ENCODE assay signal across 8 cellular contexts in the genomic region with DNA sequence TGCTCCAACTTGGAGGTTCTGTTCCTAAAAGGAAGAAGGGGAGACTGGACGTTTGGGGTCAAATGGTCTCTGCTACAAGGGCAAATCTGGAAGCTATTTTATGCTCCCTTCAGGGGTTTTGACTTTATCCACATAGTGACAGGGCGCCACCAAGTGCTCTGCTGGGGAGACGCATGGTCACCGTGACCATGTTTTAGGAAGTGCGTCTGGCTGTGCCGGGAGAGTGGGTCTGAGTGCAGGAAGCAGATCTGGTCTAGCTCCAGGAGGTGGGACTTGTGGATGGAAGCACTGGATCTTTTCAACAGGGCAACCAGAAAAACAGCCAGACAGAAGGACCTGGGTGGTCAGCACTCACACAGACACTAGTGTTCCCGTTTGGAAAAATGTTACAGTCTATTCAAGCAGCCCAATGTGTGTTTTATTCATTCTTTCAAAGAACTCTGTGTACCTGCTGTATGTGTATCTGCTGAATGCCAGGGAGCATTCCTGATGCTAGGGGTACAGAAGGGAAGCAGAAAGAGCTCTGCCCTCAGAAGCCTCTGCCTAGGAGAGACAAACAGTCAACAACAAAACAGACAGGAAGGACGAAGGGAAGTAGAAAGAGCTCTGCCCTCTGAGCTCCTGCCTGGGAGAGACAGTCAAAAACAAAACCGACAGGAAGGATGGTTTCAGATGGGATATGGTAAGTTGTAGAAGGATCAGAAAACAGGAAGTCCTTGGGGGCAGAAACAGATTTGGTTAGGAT. TPM values are rescaled to one million over a fixed set of nuclear protein-coding genes. Genes with fewer than 3 reads are reported as not detected.
DNase-seq lines count a peak whose midpoint lies in the region; ATAC-seq, FAIRE-seq and TF ChIP-seq lines count a peak whose summit lies in the region.

No MANE protein-coding gene starts in this region.

- no peaks in the 10 kb centered on the region for H3F3A ChIP-seq in GM23338 (replicated peaks; ENCODE audit: low read depth)
- no peaks in the 10 kb centered on the region for H3F3A ChIP-seq in MM.1S (ENCODE audit: insufficient read depth, low read length)

- FAIRE-seq in K562 (lab: Jason Lieb, UNC), result peak; percentile 96

- TF ChIP-seq CTCF in GM23338 (conservative IDR thresholded peaks at IDR 0.05; ENCODE audit: low read depth in 2 of 2), result peak; percentile 83 to 88
- peak; percentile 90 for TF ChIP-seq CTCF in MM.1S (IDR thresholded peaks at IDR 0.05; ENCODE audit: low read length)
- peak; percentile 94 to 96 (median 96) for TF ChIP-seq CTCF in K562 (IDR thresholded peaks at IDR 0.05 in 2 of 3, conservative IDR thresholded peaks at IDR 0.05 in 1 of 3; ENCODE audit: insufficient read depth in 2 of 3, low read depth in 1 of 3, low read length in 3 of 3)

- H3K9me2 ChIP-seq in GM23338 (ENCODE audit: insufficient read depth) (no peaks in the 10 kb centered on the region), MM.1S (replicated peaks; ENCODE audit: insufficient read depth, low read length) (no peaks in the 10 kb centered on the region)

- H3K4me2 ChIP-seq in GM23338 (peak overlapping the region; percentile 70), MM.1S (ENCODE audit: low read depth, low read length) (peak overlapping the region; percentile 8; the same call in 1 of the 2 replicates), K562 (ENCODE audit: insufficient read depth, low read length) (no peak overlapping the region)

- H2AFZ ChIP-seq in GM23338, result no peak overlapping the region
- peak overlapping the region; percentile 14; the same call in 1 of the 2 replicates for H2AFZ ChIP-seq in MM.1S (ENCODE audit: low read length)
- peak overlapping the region; percentile 15 for H2AFZ ChIP-seq in K562 (ENCODE audit: low read depth, low read length)

- TF ChIP-seq RAD21 in K562 (CRISPR knock-in tag; conservative IDR thresholded peaks at IDR 0.05 in 1 of 2, IDR thresholded peaks at IDR 0.05 in 1 of 2), result peak; percentile 73 to 97

- H3K4me1 ChIP-seq in GM23338 (ENCODE audit: insufficient read depth) (peaks cover 15% of the 10 kb centered on the region), MM.1S (ENCODE audit: low read length) (peaks cover 10% of the 10 kb centered on the region), K562 (replicated peaks in 1 of 2; ENCODE audit: control insufficient read depth in 2 of 2, insufficient read depth in 2 of 2, low read length in 2 of 2) (peaks cover 0 to 4% of the 10 kb centered on the region in 2 experiments; a peak in 2 of 5 replicates), iPS-15b (ENCODE audit: control insufficient read depth, insufficient read depth, low read length) (peaks cover 11% of the 10 kb centered on the region), skeletal muscle tissue (ENCODE audit: control insufficient read depth in 3 of 3, insufficient read depth in 3 of 3, low read length in 3 of 3) (peaks cover 54 to 78% (median 77%) of the 10 kb centered on the region in 3 donors)

- in situ Hi-C loops in G401 (cut with HindIII; ENCODE audit: low sequenced_read_pairs), result no loop called here
- in situ Hi-C loops in K562 (cut with MboI), result loop anchor here (5.0 to 10.0 kb wide), 2 partner anchors 58 to 261 kb away; no protein-coding TSS in a partner anchor

- H3K9me3 ChIP-seq in MM.1S (replicated peaks; ENCODE audit: insufficient read depth, low read length) (no peaks in the 10 kb centered on the region), K562 (replicated peaks; ENCODE audit: control insufficient read depth, insufficient read depth, low read depth, low read length) (no peaks in the 10 kb centered on the region), iPS-15b (ENCODE audit: control insufficient read depth, insufficient read depth, low read length) (no peaks in the 10 kb centered on the region), skeletal muscle tissue (ENCODE audit: control insufficient read depth in 3 of 3, low read length in 3 of 3) (no peaks in the 10 kb centered on the region)

- intact Hi-C loops in K562 (cut with micrococcal nuclease), result loop anchor here (1.0 to 5.0 kb wide), 3 partner anchors 57 to 338 kb away; no protein-coding TSS in a partner anchor

- no TSS peak for BruUV-seq in K562 (replicated peaks; lab: Mats Ljungman, UMichigan)

- H3K27me3 ChIP-seq in GM23338 (ENCODE audit: insufficient read depth) (no peaks in the 10 kb centered on the region), MM.1S (replicated peaks; ENCODE audit: insufficient read depth, low read length) (no peaks in the 10 kb centered on the region), K562 (ENCODE audit: control insufficient read depth in 2 of 2, insufficient read depth in 2 of 2, low read length in 2 of 2) (peaks cover 0 to 4% of the 10 kb centered on the region in 2 experiments; a peak in 1 of 5 replicates), iPS-15b (ENCODE audit: control insufficient read depth, insufficient read depth, low read length) (no peaks in the 10 kb centered on the region), skeletal muscle tissue (ENCODE audit: control insufficient read depth in 3 of 3, insufficient read depth in 3 of 3, low read length in 3 of 3) (no peaks in the 10 kb centered on the region)

- peak overlapping the region; percentile 64 for H3K27ac Mint-ChIP-seq in GM23338

- 13% methylated on average over 9 of the region's 9 CpGs for WGBS in K562 (ENCODE audit: insufficient coverage, low coverage, missing lambda C conversion rate)

- H3K9ac ChIP-seq in MM.1S (ENCODE audit: low read length) (no peak overlapping the region), K562 (ENCODE audit: insufficient read depth in 1 of 2, low read depth in 2 of 2, low read length in 2 of 2) (no peak overlapping the region), iPS-15b (ENCODE audit: low read depth, low read length) (no peak overlapping the region), skeletal muscle tissue (ENCODE audit: low read depth in 1 of 3, low read length in 3 of 3) (peak overlapping the region; percentile 2 to 71 (median 22))

- no peak for TF ChIP-seq POLR2A in K562 (conservative IDR thresholded peaks at IDR 0.05)

- H3K4me3 Mint-ChIP-seq in GM23338, result peak overlapping the region; percentile 44; the same call in 2 of the 3 replicates

- DNase-seq in G401 (ENCODE audit: low spot score), result peak; percentile 32
- DNase-seq in GM23338 (ENCODE audit: low spot score), result peak; percentile 84
- DNase-seq in MM.1S, result peak; percentile 55
- DNase-seq in T-helper 2 cell, result peak in 4 of 5 experiments; percentile 24 to 70 (median 36)
- DNase-seq in K562 (ENCODE audit: extremely low read depth in 1 of 4, low spot score in 3 of 4), result peak; percentile 65 to 83 (median 72)
- no peak for DNase-seq in cortex of kidney (lab: John Stamatoyannopoulos, UW)

- H3K9me1 ChIP-seq in K562 (ENCODE audit: control insufficient read depth, insufficient read depth, low read length), result no peaks in the 10 kb centered on the region

- H3K27me3 Mint-ChIP-seq in GM23338 (ENCODE audit: insufficient read depth, low read depth, poor library complexity), result peaks cover 13% of the 10 kb centered on the region

- CTCF ChIA-PET in K562 (lab: Yijun Ruan, JAX; ENCODE audit: low intra/inter-chr PET ratio), result interaction anchor here (0.6 to 2.5 kb wide), 4 partner anchors 43 to 263 kb away, joined by 3 to 30 read pairs (median 8); no protein-coding TSS in a partner anchor

- POLR2A ChIA-PET in K562 (lab: Yijun Ruan, JAX), result interaction anchor here (0.6 to 1.7 kb wide), 9 partner anchors 8 to 104 kb away, joined by 3 to 5 read pairs (median 4); a partner anchor contains a TSS

- H3K36me3 ChIP-seq in GM23338 (ENCODE audit: insufficient read depth) (peaks cover 13% of the 10 kb centered on the region; the same call in 1 of the 2 replicates), MM.1S (replicated peaks; ENCODE audit: insufficient read depth, low read length) (no peaks in the 10 kb centered on the region), K562 (ENCODE audit: control insufficient read depth, insufficient read depth, low read length) (no peaks in the 10 kb centered on the region), iPS-15b (ENCODE audit: control insufficient read depth, insufficient read depth, low read length) (peaks cover 4% of the 10 kb centered on the region), skeletal muscle tissue (ENCODE audit: control insufficient read depth in 3 of 3, insufficient read depth in 3 of 3, low read length in 3 of 3) (peaks cover 0 to 2% (median 0%) of the 10 kb centered on the region in 3 donors)

- peaks cover 40% of the 10 kb centered on the region for H3K4me1 Mint-ChIP-seq in GM23338

- ATAC-seq in GM23338, result peak; percentile 89
- ATAC-seq in K562, result peak; percentile 95

- peaks cover 71% of the 10 kb centered on the region for H3K79me2 ChIP-seq in GM23338 (replicated peaks; ENCODE audit: insufficient read depth)
- H3K79me2 ChIP-seq in MM.1S (ENCODE audit: low read length), result no peaks in the 10 kb centered on the region
- H3K79me2 ChIP-seq in K562 (ENCODE audit: control insufficient read depth, insufficient read depth, low read length), result no peaks in the 10 kb centered on the region

- H4K20me1 ChIP-seq in GM23338 (replicated peaks; ENCODE audit: insufficient read depth), result peaks cover 27% of the 10 kb centered on the region
- no peaks in the 10 kb centered on the region; the same call in 1 of the 2 replicates for H4K20me1 ChIP-seq in MM.1S (ENCODE audit: insufficient read depth, low read length)
- peaks cover 4% of the 10 kb centered on the region; the same call in 1 of the 2 replicates for H4K20me1 ChIP-seq in K562 (replicated peaks; ENCODE audit: control insufficient read depth, insufficient read depth, low read length)

- no peak for TF ChIP-seq EP300 in K562 (IDR thresholded peaks at IDR 0.05; ENCODE audit: low read length)

- peak overlapping the region; percentile 13; the same call in 1 of the 2 replicates for H3K4me3 ChIP-seq in GM23338
- H3K4me3 ChIP-seq in MM.1S (ENCODE audit: low read length), result no peak overlapping the region
- H3K4me3 ChIP-seq in K562, result no peak overlapping the region
- H3K4me3 ChIP-seq in iPS-15b (ENCODE audit: low read depth, low read length), result peak overlapping the region; percentile 49
- peak overlapping the region; percentile 9 to 49 (median 34) for H3K4me3 ChIP-seq in skeletal muscle tissue (ENCODE audit: low read length in 3 of 3)

- no peaks in the 10 kb centered on the region for H3K9me3 Mint-ChIP-seq in GM23338

- H3K27ac ChIP-seq in GM23338 (ENCODE audit: low read depth), result peak overlapping the region; percentile 88; the same call in 1 of the 2 replicates
- H3K27ac ChIP-seq in MM.1S (ENCODE audit: low read length), result no peak overlapping the region
- no peak overlapping the region for H3K27ac ChIP-seq in K562 (ENCODE audit: extremely low read depth, low read depth, low read length)
- H3K27ac ChIP-seq in skeletal muscle tissue (ENCODE audit: low read depth, low read length), result peak overlapping the region; percentile 73

- peaks cover 26% of the 10 kb centered on the region for H3K36me3 Mint-ChIP-seq in GM23338 (ENCODE audit: low read depth)

RNA-seq across cellular contexts. Expression of a gene that starts 14.3 kb away (rescaled TPM):
- 51.4 and 55.8 TPM in 2 replicates for total RNA-seq in G401 (2014; rRNA removed; shearing (Covaris generic))
- total RNA-seq in GM23338 (2014; rRNA removed; shearing (Covaris generic)), result 91.8 and 122 TPM in 2 replicates
- 45.0 and 50.4 TPM in 2 replicates for polyA plus RNA-seq in GM23338 (2016; fragmentation: Nextera tagmentation; extraction: Ambion mirVana)
- total RNA-seq in K562 (2011; cell fraction: chromatin; rRNA removed; ENCODE audit: low replicate concordance), result 4.3 and 7.6 TPM in 2 replicates
- total RNA-seq in K562 (2011; cell fraction: nucleolus; rRNA removed), result 7.0 and 8.0 TPM in 2 replicates
- total RNA-seq in K562 (2011; cell fraction: nucleoplasm; rRNA removed), result 8.5 and 8.9 TPM in 2 replicates
- 8.3 and 10.2 TPM in 2 replicates for total RNA-seq in K562 (2014; rRNA removed)
- total RNA-seq in K562 (2014; rRNA removed; fragmentation: Illumina TruSeq; extraction: Trizol), result 4.3 and 5.8 TPM in 2 replicates
- 5.2 and 5.7 TPM in 2 replicates for total RNA-seq in K562 (2015; rRNA removed; fragmentation: Illumina TruSeq; extraction: Trizol)
- 11.3 and 13.2 TPM in 2 replicates for total RNA-seq in K562 (2021)
- 3.4 and 3.5 TPM in 2 replicates for polyA plus RNA-seq in K562 (2011; rRNA removed)
- 4.0 and 6.5 TPM in 2 replicates for polyA plus RNA-seq in K562 (2011; cell fraction: cytosol; rRNA removed)
- 9.3 and 9.5 TPM in 2 replicates for polyA plus RNA-seq in K562 (2011; cell fraction: nucleus; rRNA removed)
- polyA plus RNA-seq in K562 (2012), result 9.5 and 12.2 TPM in 2 replicates
- polyA plus RNA-seq in K562 (2014; fragmentation: Illumina TruSeq; extraction: Trizol), result 7.1 and 8.7 TPM in 2 replicates
- under 1 TPM; 0.62 to 0.98 TPM for polyA plus RNA-seq in K562 (2014; fragmentation: Nextera tagmentation; extraction: Ambion mirVana)
- polyA plus RNA-seq in K562 (2014; rRNA removed), result 3.9 and 10.6 TPM in 2 replicates
- polyA minus RNA-seq in K562 (2011; rRNA and poly(A)+ RNA removed), result 1.7 and 2.3 TPM in 2 replicates
- 2.2 and 2.7 TPM in 2 replicates for polyA minus RNA-seq in K562 (2011; cell fraction: cytosol; rRNA and poly(A)+ RNA removed)
- polyA minus RNA-seq in K562 (2011; cell fraction: nucleus; rRNA and poly(A)+ RNA removed), result 2.3 and 4.4 TPM in 2 replicates
- total RNA-seq in skeletal muscle tissue, result 33.9 TPM

Comparison
In these comparisons a context has a peak if more than half of its experiments do, and no peak if none do; other contexts are left out.
1. H3K27ac ChIP-seq: peak in GM23338 (single experiment) and skeletal muscle tissue (single experiment); none in MM.1S (single experiment) and K562 (single experiment).
2. H3K4me3 ChIP-seq: peak in GM23338 (single experiment), iPS-15b (single experiment) and skeletal muscle tissue (3 of 3); none in MM.1S (single experiment) and K562 (single experiment).
3. H3K9ac ChIP-seq: peak in skeletal muscle tissue (3 of 3); none in MM.1S (single experiment), K562 (0 of 2) and iPS-15b (single experiment).
4. Peak in every context shown above with its lines, with median percentiles within 50 percentile points of each other: CTCF ChIP-seq.